Comparison of ENCODE assay signal across 10 cellular contexts in the genomic region with DNA sequence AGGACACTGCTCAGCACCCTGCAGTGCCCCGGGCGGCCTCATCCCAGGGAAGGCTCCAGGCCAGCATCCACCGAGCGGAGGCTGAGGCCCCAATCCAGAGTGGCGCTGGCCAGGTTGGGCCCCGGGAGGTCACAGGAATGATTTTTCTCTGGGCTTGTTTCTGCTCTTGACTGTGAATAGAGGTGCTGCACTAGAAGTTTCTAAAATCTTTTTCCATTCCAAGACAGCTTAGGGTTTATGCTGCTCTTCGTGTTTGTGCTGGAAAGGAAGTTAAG.
"Had no signal": no experiment of that assay in that cellular context is flagged by ENCODE, and none has a peak within 500 bp of the region (broad histone marks: within the 10 kb centered on the region; RNA-seq: fewer than 3 reads in every experiment).

No MANE protein-coding gene starts in this region.

- ATAC-seq: T-cell had no signal

- H3K9me3 Mint-ChIP-seq: T-cell had no signal

- H3K27me3 Mint-ChIP-seq: T-cell had no signal

- H3K4me3 Mint-ChIP-seq: T-cell had no signal

- DNase-seq: activated CD4-positive, CD25-positive, alpha-beta regulatory T cell treated with anti-CD3 and anti-CD28 coated beads, Interleukin-2, amount 50 U/mL, for 72 hours; activated naive CD4-positive, alpha-beta T cell; anterior cingulate cortex; hypothalamus; kidney; mesendoderm; sigmoid colon; spleen; T-cell; T1000 had no signal

- H3K27ac Mint-ChIP-seq: T-cell had no signal
